Comparison of ENCODE assay signal across 1 cellular context in the genomic region with DNA sequence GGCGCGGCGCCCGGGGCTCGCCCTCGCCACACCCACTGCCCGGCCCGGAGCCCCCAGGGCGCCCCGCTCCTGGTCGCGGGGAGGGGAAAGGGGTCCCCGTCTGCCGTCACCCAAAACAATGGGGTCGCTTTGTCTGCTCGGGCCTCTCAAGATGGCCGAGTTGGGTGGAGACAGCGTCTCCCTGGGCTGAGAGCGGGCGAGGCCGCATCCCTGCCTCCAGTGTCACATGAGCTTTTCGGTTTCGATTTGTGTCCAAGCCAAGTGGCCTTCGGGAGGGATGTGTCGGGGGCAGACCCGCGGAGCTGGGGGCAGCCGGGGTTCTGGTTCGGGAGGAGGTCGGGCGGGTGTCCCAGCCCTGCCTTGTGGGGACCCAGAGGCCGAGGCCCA.
TF ChIP-seq lines count a peak whose summit lies in the region.

No MANE protein-coding gene starts in this region.

TF ChIP-seq in SK-N-SH treated with all-trans-retinoic acid at 6 μM for 48 hours, 23 proteins besides CTCF, POLR2A, EP300 and RAD21 (continued from another document):
- TF ChIP-seq, protein P1, sequence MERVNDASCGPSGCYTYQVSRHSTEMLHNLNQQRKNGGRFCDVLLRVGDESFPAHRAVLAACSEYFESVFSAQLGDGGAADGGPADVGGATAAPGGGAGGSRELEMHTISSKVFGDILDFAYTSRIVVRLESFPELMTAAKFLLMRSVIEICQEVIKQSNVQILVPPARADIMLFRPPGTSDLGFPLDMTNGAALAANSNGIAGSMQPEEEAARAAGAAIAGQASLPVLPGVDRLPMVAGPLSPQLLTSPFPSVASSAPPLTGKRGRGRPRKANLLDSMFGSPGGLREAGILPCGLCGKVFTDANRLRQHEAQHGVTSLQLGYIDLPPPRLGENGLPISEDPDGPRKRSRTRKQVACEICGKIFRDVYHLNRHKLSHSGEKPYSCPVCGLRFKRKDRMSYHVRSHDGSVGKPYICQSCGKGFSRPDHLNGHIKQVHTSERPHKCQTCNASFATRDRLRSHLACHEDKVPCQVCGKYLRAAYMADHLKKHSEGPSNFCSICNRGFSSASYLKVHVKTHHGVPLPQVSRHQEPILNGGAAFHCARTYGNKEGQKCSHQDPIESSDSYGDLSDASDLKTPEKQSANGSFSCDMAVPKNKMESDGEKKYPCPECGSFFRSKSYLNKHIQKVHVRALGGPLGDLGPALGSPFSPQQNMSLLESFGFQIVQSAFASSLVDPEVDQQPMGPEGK (CRISPR knock-in tag; IDR thresholded peaks at IDR 0.05; ENCODE audit: borderline replicate concordance): no peak
- TF ChIP-seq SNAI2 (CRISPR knock-in tag; IDR thresholded peaks at IDR 0.05) (no peak), ZC3H10 (CRISPR knock-in tag; IDR thresholded peaks at IDR 0.05) (no peak), TCF4 (CRISPR knock-in tag; IDR thresholded peaks at IDR 0.05; ENCODE audit: borderline replicate concordance) (no peak)
